Comparison of ENCODE assay signal across 9 cellular contexts in the genomic region with DNA sequence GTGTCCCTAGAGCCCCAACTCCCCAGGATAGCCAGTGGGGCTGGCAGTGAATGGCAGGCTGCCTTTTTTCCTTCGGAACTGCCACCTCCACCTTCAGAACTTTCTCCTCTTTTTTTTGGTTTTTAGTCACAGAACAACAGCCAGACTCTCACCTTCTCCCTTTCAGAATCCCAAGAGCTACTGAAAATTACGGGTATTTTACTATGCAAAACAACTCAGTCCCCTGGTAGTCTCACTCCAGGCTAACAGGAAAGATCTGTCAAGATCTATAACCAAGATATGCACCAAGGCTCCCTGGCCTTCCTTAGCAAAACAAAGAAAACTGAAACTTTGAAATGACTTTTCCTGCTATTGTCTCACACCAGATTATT. TPM values are rescaled to one million over a fixed set of nuclear protein-coding genes. Genes with fewer than 3 reads are reported as not detected.
DNase-seq lines count a peak whose midpoint lies in the region; ATAC-seq and TF ChIP-seq lines count a peak whose summit lies in the region.
"Had no signal": no experiment of that assay in that cellular context is flagged by ENCODE, and none has a peak within 500 bp of the region (broad histone marks: within the 10 kb centered on the region; RNA-seq: fewer than 3 reads in every experiment).

No MANE protein-coding gene starts in this region.

- H4K20me1 ChIP-seq in OCI-LY3 (ENCODE audit: insufficient read depth, low read length) (no peaks in the 10 kb centered on the region), hepatocyte (ENCODE audit: insufficient read depth, poor library complexity, severe bottlenecking) (no peaks in the 10 kb centered on the region)

- H3K4me3 Mint-ChIP-seq in activated CD4-positive, alpha-beta T cell treated with anti-CD3 and anti-CD28 coated beads, Interleukin-2, amount 10 ng/mL, durations not matched to agents 7 days and 5 days = no peak overlapping the region

- H3K27me3 Mint-ChIP-seq in activated CD4-positive, alpha-beta T cell treated with anti-CD3 and anti-CD28 coated beads, Interleukin-2, amount 10 ng/mL, durations not matched to agents 7 days and 5 days = peaks cover 3% of the 10 kb centered on the region

- H3K4me1 ChIP-seq in OCI-LY3 (ENCODE audit: low read length) (peaks cover 12% of the 10 kb centered on the region), hepatocyte (ENCODE audit: insufficient read depth) (peaks cover 21% of the 10 kb centered on the region), thoracic aorta (ENCODE audit: control insufficient read depth in 1 of 2, low read depth in 2 of 2) (peaks cover 18 to 54% of the 10 kb centered on the region in 2 donors)

- no peak for DNase-seq in activated CD4-positive, alpha-beta T cell treated with anti-CD3 and anti-CD28 coated beads, Interleukin-2, amount 10 ng/mL, durations not matched to agents 7 days and 5 days
- DNase-seq in activated CD4-positive, alpha-beta T cell treated with anti-CD3 and anti-CD28 coated beads for 4 hours = no peak
- no peak for DNase-seq in hepatocyte (ENCODE audit: low spot score)
- DNase-seq in thoracic aorta (ENCODE audit: low spot score) = no peak
- no peak for DNase-seq in KG1 (lab: John Stamatoyannopoulos, UW)
- no peak for DNase-seq in nucleus accumbens (lab: John Stamatoyannopoulos, UW)
- DNase-seq in amniotic stem cell (lab: John Stamatoyannopoulos, UW) = no peak

- H3K36me3 ChIP-seq in OCI-LY3 (replicated peaks; ENCODE audit: low read depth, low read length) = no peaks in the 10 kb centered on the region
- H3K36me3 ChIP-seq in hepatocyte (replicated peaks; ENCODE audit: insufficient read depth, low read depth) = no peaks in the 10 kb centered on the region
- H3K36me3 ChIP-seq in thoracic aorta = peaks cover 4% of the 10 kb centered on the region

- H3K9ac ChIP-seq in OCI-LY3 (ENCODE audit: low read length) = no peak overlapping the region

- ATAC-seq in thoracic aorta (ENCODE audit: insufficient number of reproducible peaks, low FRiP score, low read depth) = peak; percentile 2

- H3K27ac ChIP-seq in OCI-LY3 (ENCODE audit: low read length) (no peak overlapping the region), hepatocyte (peak overlapping the region; percentile 67), thoracic aorta (peak overlapping the region; percentile 79 to 86)

- TF ChIP-seq CTCF in OCI-LY3 (IDR thresholded peaks at IDR 0.05; ENCODE audit: low read depth, low read length) (no peak), hepatocyte (IDR thresholded peaks at IDR 0.05; ENCODE audit: poor library complexity) (no peak), thoracic aorta (IDR thresholded peaks at IDR 0.05) (no peak)

- H3K4me1 Mint-ChIP-seq in activated CD4-positive, alpha-beta T cell treated with anti-CD3 and anti-CD28 coated beads, Interleukin-2, amount 10 ng/mL, durations not matched to agents 7 days and 5 days = peaks cover 44% of the 10 kb centered on the region

- peaks cover 15% of the 10 kb centered on the region for H3K36me3 Mint-ChIP-seq in activated CD4-positive, alpha-beta T cell treated with anti-CD3 and anti-CD28 coated beads, Interleukin-2, amount 10 ng/mL, durations not matched to agents 7 days and 5 days (ENCODE audit: low read depth)

- peak overlapping the region; percentile 88 for H3K27ac Mint-ChIP-seq in activated CD4-positive, alpha-beta T cell treated with anti-CD3 and anti-CD28 coated beads, Interleukin-2, amount 10 ng/mL, durations not matched to agents 7 days and 5 days

- peak overlapping the region; percentile 62 for H3K4me2 ChIP-seq in OCI-LY3 (ENCODE audit: low read length)
- H3K4me2 ChIP-seq in hepatocyte = no peak overlapping the region

- H3K79me2 ChIP-seq in OCI-LY3 (ENCODE audit: low read length) (no peaks in the 10 kb centered on the region), hepatocyte (no peaks in the 10 kb centered on the region)

- H3K9me3 ChIP-seq in OCI-LY3 (ENCODE audit: insufficient read depth, low read length) (no peaks in the 10 kb centered on the region), hepatocyte (ENCODE audit: low read depth) (no peaks in the 10 kb centered on the region), thoracic aorta (no peaks in the 10 kb centered on the region)

- no peaks in the 10 kb centered on the region for H3K9me3 Mint-ChIP-seq in activated CD4-positive, alpha-beta T cell treated with anti-CD3 and anti-CD28 coated beads, Interleukin-2, amount 10 ng/mL, durations not matched to agents 7 days and 5 days

- H3K27me3 ChIP-seq in OCI-LY3 (ENCODE audit: low read depth, low read length) = peaks cover 49% of the 10 kb centered on the region
- no peaks in the 10 kb centered on the region for H3K27me3 ChIP-seq in hepatocyte
- no peaks in the 10 kb centered on the region for H3K27me3 ChIP-seq in thoracic aorta (replicated peaks; ENCODE audit: insufficient read depth)

- H3K9me2 ChIP-seq in hepatocyte (replicated peaks; ENCODE audit: insufficient read depth) = no peaks in the 10 kb centered on the region

- CTCF ChIA-PET in activated CD4-positive, alpha-beta T cell treated with anti-CD3 and anti-CD28 coated beads, Interleukin-2, amount 10 ng/mL, durations not matched to agents 7 days and 5 days (lab: Charles Lee) = interaction anchor here (1.3 to 2.3 kb wide), 6 partner anchors 9 to 216 kb away, joined by 3 to 14 read pairs (median 4); no protein-coding TSS in a partner anchor

- 40% methylated on average over 2 of the region's 2 CpGs for WGBS in hepatocyte (ENCODE audit: low lambda C conversion rate, missing lambda C conversion rate)

- H3K4me3 ChIP-seq in OCI-LY3 (ENCODE audit: low read length) (peak overlapping the region; percentile 35; the same call in 1 of the 2 replicates), hepatocyte (no peak overlapping the region), thoracic aorta (peak overlapping the region; percentile 55)

- H2AFZ ChIP-seq in OCI-LY3 (ENCODE audit: low read depth, low read length) = no peak overlapping the region
- H2AFZ ChIP-seq in hepatocyte = no peak overlapping the region

- POLR2A ChIA-PET in activated CD4-positive, alpha-beta T cell treated with anti-CD3 and anti-CD28 coated beads, Interleukin-2, amount 10 ng/mL, durations not matched to agents 7 days and 5 days (lab: Charles Lee) = no interaction called here

RNA-seq across cellular contexts. Expression of a gene that starts 12.5 kb away (rescaled TPM):
- total RNA-seq in activated CD4-positive, alpha-beta T cell treated with anti-CD3 and anti-CD28 coated beads, Interleukin-2, amount 10 ng/mL, durations not matched to agents 7 days and 5 days = not detected
- total RNA-seq in hepatocyte = 36.3 and 85.7 TPM in 2 replicates
- 43.6 and 52.2 TPM in 2 replicates for polyA plus RNA-seq in hepatocyte
- under 1 TPM in 1 of 2 donors, not detected in 1; 0.78 TPM for total RNA-seq in thoracic aorta
- total RNA-seq: T-helper 2 cell treated with Interferon-gamma antibody and Interleukin-4, amounts not matched to agents 100 ng/mL and 5 ng/mL, for 36 hours had no signal

RNA-seq across cellular contexts. Expression of a gene that starts 18.9 kb away (rescaled TPM):
- 10 to 100 TPM; 59.3 to 64.4 TPM for total RNA-seq in activated CD4-positive, alpha-beta T cell treated with anti-CD3 and anti-CD28 coated beads, Interleukin-2, amount 10 ng/mL, durations not matched to agents 7 days and 5 days
- total RNA-seq in hepatocyte = 110 and 147 TPM in 2 replicates
- polyA plus RNA-seq in hepatocyte = 168 and 188 TPM in 2 replicates
- 100 to 1,000 TPM; 311 to 384 TPM for total RNA-seq in thoracic aorta

RNA-seq across cellular contexts. Expression of a gene that starts 52.4 kb away (rescaled TPM):
- under 1 TPM; 0.54 to 0.67 TPM for total RNA-seq in activated CD4-positive, alpha-beta T cell treated with anti-CD3 and anti-CD28 coated beads, Interleukin-2, amount 10 ng/mL, durations not matched to agents 7 days and 5 days
- 21.7 and 28.6 TPM in 2 replicates for total RNA-seq in hepatocyte
- 28.4 and 30.0 TPM in 2 replicates for polyA plus RNA-seq in hepatocyte
- total RNA-seq in thoracic aorta = 10 to 100 TPM; 16.4 to 33.5 TPM

Comparison
In these comparisons a context has a peak if more than half of its experiments do, and no peak if none do; other contexts are left out.
1. RNA of a gene that starts 12.5 kb away (total RNA-seq): 36.3 to 85.7 TPM in hepatocyte; 0.78 TPM in thoracic aorta and not detected in activated CD4-positive, alpha-beta T cell treated with anti-CD3 and anti-CD28 coated beads, Interleukin-2, amount 10 ng/mL, durations not matched to agents 7 days and 5 days; every median in the first group is over 10 times any median in the second.
2. RNA of a gene that starts 52.4 kb away (total RNA-seq): 16.4 to 33.5 TPM in thoracic aorta and 21.7 to 28.6 TPM in hepatocyte; 0.54 to 0.67 TPM in activated CD4-positive, alpha-beta T cell treated with anti-CD3 and anti-CD28 coated beads, Interleukin-2, amount 10 ng/mL, durations not matched to agents 7 days and 5 days; every median in the first group is over 10 times any median in the second.